ENCODE assay signal across 31 cellular contexts in the genomic region with DNA sequence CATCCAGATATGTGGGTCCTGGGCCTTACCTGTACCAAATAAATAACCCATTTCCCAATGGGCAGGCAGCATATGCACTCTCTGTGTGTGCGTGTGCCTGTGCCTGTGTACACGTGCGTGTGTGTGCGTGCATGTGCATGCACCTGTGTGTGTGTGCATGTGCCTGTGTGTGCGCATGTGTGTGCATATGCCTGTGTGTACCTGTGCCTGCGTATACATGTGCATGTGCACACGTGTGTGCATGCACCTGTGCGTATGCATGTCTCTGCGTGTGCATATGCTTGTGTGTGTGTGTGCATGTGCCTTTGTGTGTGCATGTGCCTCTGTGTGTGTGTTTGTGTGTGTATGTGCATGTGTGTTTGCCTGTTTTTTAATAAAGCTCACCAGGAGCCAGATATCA.
"Had no signal": no experiment of that assay in that cellular context is flagged by ENCODE, and none has a peak within 500 bp of the region (broad histone marks: within the 10 kb centered on the region; RNA-seq: fewer than 3 reads in every experiment).

No MANE protein-coding gene starts in this region.

- H3K27ac ChIP-seq: ascending aorta, cardiac muscle cell, colonic mucosa, epithelial cell of prostate, esophagus squamous epithelium, gastroesophageal sphincter, heart right ventricle, WERI-Rb-1 had no signal

- H3K36me3 ChIP-seq: ascending aorta, cardiac muscle cell, colonic mucosa, esophagus squamous epithelium, gastroesophageal sphincter, heart right ventricle, WERI-Rb-1 had no signal

- H3K9me3 ChIP-seq: ascending aorta, colonic mucosa, esophagus squamous epithelium, gastroesophageal sphincter, heart right ventricle had no signal

- FAIRE-seq: endometrium, endothelial cell of umbilical vein had no signal

- ATAC-seq: activated CD4-positive, CD25-positive, alpha-beta regulatory T cell treated with anti-CD3 and anti-CD28 coated beads, Interleukin-2, amount 50 U/mL, for 24 hours; activated CD8-positive, alpha-beta memory T cell treated with anti-CD3 and anti-CD28 coated beads, Interleukin-2, amount 10 ng/mL, durations not matched to agents 7 days and 5 days; activated CD8-positive, alpha-beta T cell treated with anti-CD3 and anti-CD28 coated beads, Interleukin-2, amount 10 ng/mL, durations not matched to agents 7 days and 5 days; activated naive CD4-positive, alpha-beta T cell treated with anti-CD3 and anti-CD28 coated beads, Interleukin-2, amount 50 U/mL, for 72 hours; gastroesophageal sphincter; heart right ventricle; T-cell had no signal

- H3K4me1 ChIP-seq: ascending aorta, colonic mucosa, esophagus squamous epithelium, gastroesophageal sphincter had no signal

- H3K4me3 ChIP-seq: ascending aorta, cardiac muscle cell, colonic mucosa, esophagus squamous epithelium, gastroesophageal sphincter, heart right ventricle had no signal

- DNase-seq: activated B cell treated with CpG ODN at 0.5 μM for 24 hours; activated CD4-positive, alpha-beta T cell treated with anti-CD3 and anti-CD28 coated beads for 48 hours; activated CD4-positive, alpha-beta T cell treated with anti-CD3 and anti-CD28 coated beads, Interleukin-2, amount 50 U/mL, for 1 hour; activated CD4-positive, alpha-beta T cell treated with anti-CD3 and anti-CD28 coated beads, Interleukin-2, amount 50 U/mL, for 48 hours; activated CD8-positive, alpha-beta memory T cell treated with anti-CD3 and anti-CD28 coated beads, Interleukin-2, amount 10 ng/mL, durations not matched to agents 7 days and 5 days; activated CD8-positive, alpha-beta memory T cell treated with anti-CD3 and anti-CD28 coated beads, Interleukin-2, amount 50 U/mL, for 4 hours; activated CD8-positive, alpha-beta T cell treated with anti-CD3 and anti-CD28 coated beads, Interleukin-2, amount 10 ng/mL, durations not matched to agents 7 days and 5 days; activated gamma-delta T cell; activated naive CD4-positive, alpha-beta T cell; activated naive CD4-positive, alpha-beta T cell treated with anti-CD3 and anti-CD28 coated beads, Interleukin-2, amount 10 ng/mL, durations not matched to agents 7 days and 5 days; activated naive CD8-positive, alpha-beta T cell treated with anti-CD3 and anti-CD28 coated beads, Interleukin-2, amount 10 ng/mL, durations not matched to agents 7 days and 5 days; activated T-cell treated with anti-CD3 and anti-CD28 coated beads, Interleukin-2, amount 50 U/mL, for 1 hour; activated T-cell treated with anti-CD3 and anti-CD28 coated beads, Interleukin-2, amount 50 U/mL, for 48 hours; central memory CD4-positive, alpha-beta T cell; cerebellar nuclear complex; colonic mucosa; effector CD8-positive, alpha-beta T cell; esophagus squamous epithelium; foreskin melanocyte; heart right ventricle; T-cell; T-helper 9 cell; WERI-Rb-1 had no signal

- H3K27me3 ChIP-seq: ascending aorta, cardiac muscle cell, colonic mucosa had no signal
